18 cellular contexts compared by ENCODE assay signal in the genomic region with DNA sequence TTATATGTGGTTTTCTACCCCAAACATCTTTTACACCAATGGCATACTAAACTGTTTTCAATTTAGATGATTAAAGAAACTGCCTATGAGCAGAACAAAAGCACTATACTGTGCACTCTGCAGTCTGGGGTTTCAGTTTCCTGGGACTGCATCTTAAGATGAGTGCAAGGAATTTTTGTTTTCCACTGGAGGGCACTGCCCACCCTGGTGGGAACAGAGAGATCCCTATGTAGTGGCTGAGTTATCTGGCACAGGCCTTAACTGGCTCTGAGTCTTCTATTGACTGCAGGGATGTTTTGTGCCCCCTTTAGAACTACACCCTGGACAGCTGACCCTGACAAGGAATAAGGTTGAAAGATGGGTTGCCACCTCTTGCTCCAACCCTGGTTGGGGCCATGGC. TPM values are rescaled to one million over a fixed set of nuclear protein-coding genes. Genes with fewer than 3 reads are reported as not detected.
DNase-seq lines count a peak whose midpoint lies in the region; ATAC-seq, FAIRE-seq and TF ChIP-seq lines count a peak whose summit lies in the region.
"Had no signal": no experiment of that assay in that cellular context is flagged by ENCODE, and none has a peak within 500 bp of the region (broad histone marks: within the 10 kb centered on the region; RNA-seq: fewer than 3 reads in every experiment).

No MANE protein-coding gene starts in this region.

- peak overlapping the region; percentile 73; the same call in 1 of the 2 replicates for H3K4me2 ChIP-seq in PC-3 (ENCODE audit: low read length)
- no peak overlapping the region for H3K4me2 ChIP-seq in HepG2 (ENCODE audit: low read depth, low read length)

- ATAC-seq in PC-3 (no peak), HG03565 (IDR thresholded peaks at IDR 0.05; ENCODE audit: unreplicated experiment) (no peak), HG03175 (IDR thresholded peaks at IDR 0.05; ENCODE audit: unreplicated experiment) (no peak), HepG2 (no peak)
- ATAC-seq in CD8-positive, alpha-beta T cell: no peak
- ATAC-seq: activated naive CD8-positive, alpha-beta T cell treated with anti-CD3 and anti-CD28 coated beads, Interleukin-2, amount 50 U/mL, for 24 hours; stimulated activated naive B cell treated with anti-CD40 and anti-IgM and Interleukin-4, amounts not matched to agents 10 μg/mL and 1 μg/mL and 100 μg/mL, for 72 hours had no signal

- BruUV-seq in PC-3 (replicated peaks; lab: Mats Ljungman, UMichigan) (no TSS peak), HepG2 (replicated peaks; lab: Mats Ljungman, UMichigan) (no TSS peak)

- H3K79me2 ChIP-seq in PC-3 (ENCODE audit: low read length) (no peaks in the 10 kb centered on the region), HepG2 (ENCODE audit: insufficient read depth, low read length) (no peaks in the 10 kb centered on the region)

- H4K20me1 ChIP-seq in PC-3 (ENCODE audit: low read length) (no peaks in the 10 kb centered on the region), HepG2 (ENCODE audit: insufficient read depth, low read length) (no peaks in the 10 kb centered on the region)

- intact Hi-C loops in PC-3 (cut with micrococcal nuclease) (loop anchor here (1.0 to 5.0 kb wide), 3 partner anchors 33 to 151 kb away; a partner anchor contains a TSS), esophagus muscularis mucosa (cut with DNase I) (loop anchor here (5.0 to 10.0 kb wide), 2 partner anchors 34 to 408 kb away; no protein-coding TSS in a partner anchor), HepG2 (cut with micrococcal nuclease; ENCODE audit: unreplicated experiment) (no loop called here)
- intact Hi-C loops in CD8-positive, alpha-beta T cell (cut with DNase I, micrococcal nuclease): no loop called here

- TF ChIP-seq EP300 in esophagus muscularis mucosa (IDR thresholded peaks at IDR 0.05) (no peak), HepG2 (IDR thresholded peaks at IDR 0.05; ENCODE audit: low read depth in 2 of 2, low read length in 2 of 2) (no peak), HepG2 (CRISPR knock-in tag; IDR thresholded peaks at IDR 0.05; ENCODE audit: borderline replicate concordance) (no peak)

- TF ChIP-seq POLR2A in esophagus muscularis mucosa (IDR thresholded peaks at IDR 0.05; ENCODE audit: low read depth): no peak
- TF ChIP-seq POLR2A in HepG2 (IDR thresholded peaks at IDR 0.05; ENCODE audit: insufficient read depth in 1 of 2, low read depth in 2 of 2, low read length in 2 of 2): no peak

- peak overlapping the region; percentile 82 for H3K27ac ChIP-seq in PC-3 (ENCODE audit: low read length)
- peak overlapping the region; percentile 53 to 71 (median 66) for H3K27ac ChIP-seq in esophagus muscularis mucosa (replicated peaks in 1 of 4)
- no peak overlapping the region for H3K27ac ChIP-seq in CD8-positive, alpha-beta T cell (ENCODE audit: low read depth, low read length)
- no peak overlapping the region for H3K27ac ChIP-seq in HepG2 (ENCODE audit: extremely low read length, insufficient read depth, low read length)

- H3K27ac Mint-ChIP-seq in CD8-positive, alpha-beta T cell: no peak overlapping the region
- H3K27ac Mint-ChIP-seq: activated naive CD8-positive, alpha-beta T cell treated with anti-CD3 and anti-CD28 coated beads, Interleukin-2, amount 50 U/mL, for 24 hours; stimulated activated naive B cell treated with anti-CD40 and anti-IgM and Interleukin-4, amounts not matched to agents 10 μg/mL and 1 μg/mL and 100 μg/mL, for 72 hours had no signal

- H3K9ac ChIP-seq in PC-3 (ENCODE audit: low read length) (no peak overlapping the region), HepG2 (ENCODE audit: insufficient read depth, low read depth, low read length) (no peak overlapping the region)

- TF ChIP-seq CTCF in BE2C (IDR thresholded peaks at IDR 0.05; ENCODE audit: low read depth, low read length) (peak; percentile 25; the same call in 1 of the 2 replicates), PC-3 (conservative IDR thresholded peaks at IDR 0.05; ENCODE audit: low read depth, low read length) (peak; percentile 47; the same call in 1 of the 2 replicates), esophagus muscularis mucosa (IDR thresholded peaks at IDR 0.05) (peak in 2 of 3 experiments; percentile 25 to 32), HepG2 (CRISPR knock-in tag; IDR thresholded peaks at IDR 0.05) (no peak)
- TF ChIP-seq CTCF in CD8-positive, alpha-beta T cell (IDR thresholded peaks at IDR 0.05): no peak

- in situ Hi-C loops in HepG2 (cut with HindIII; ENCODE audit: extremely low pct_ligation_motif_present, low pct_unique_long_range_greater_than_20kb): loop anchor here (5.0 kb wide), 2 partner anchors 51 to 261 kb away; no protein-coding TSS in a partner anchor

- H3K4me3 ChIP-seq in BE2C (ENCODE audit: low read depth, low read length) (no peak overlapping the region), PC-3 (ENCODE audit: low read length) (no peak overlapping the region), esophagus muscularis mucosa (no peak overlapping the region), HepG2 (replicated peaks in 1 of 3; ENCODE audit: insufficient read depth in 1 of 3, low read depth in 2 of 3, low read length in 3 of 3) (no peak overlapping the region)
- no peak overlapping the region for H3K4me3 ChIP-seq in CD8-positive, alpha-beta T cell (ENCODE audit: low read depth, low read length)

- no peaks in the 10 kb centered on the region for H3K27me3 ChIP-seq in BE2C
- H3K27me3 ChIP-seq in PC-3 (ENCODE audit: low read length): no peaks in the 10 kb centered on the region
- no peaks in the 10 kb centered on the region for H3K27me3 ChIP-seq in esophagus muscularis mucosa
- H3K27me3 ChIP-seq in CD8-positive, alpha-beta T cell (ENCODE audit: insufficient read depth, low read length): no peaks in the 10 kb centered on the region
- peaks cover 0 to 4% of the 10 kb centered on the region in 2 experiments; a peak in 1 of 5 replicates for H3K27me3 ChIP-seq in HepG2 (ENCODE audit: control insufficient read depth in 1 of 2, insufficient read depth in 2 of 2, low read length in 2 of 2)

- CTCF ChIA-PET in PC-3 (lab: Charles Lee): interaction anchor here (0.6 to 2.4 kb wide), 2 partner anchors 69 to 260 kb away, joined by 3 to 7 read pairs; no protein-coding TSS in a partner anchor
- CTCF ChIA-PET in CD8-positive, alpha-beta T cell (lab: Charles Lee): interaction anchor here (1.2 to 12.0 kb wide), 6 partner anchors 51 to 375 kb away, joined by 3 to 313 read pairs (median 34); a partner anchor contains a TSS
- CTCF ChIA-PET in HepG2 (lab: Yijun Ruan, JAX; ENCODE audit: low intra/inter-chr PET ratio, low total read pairs): no interaction called here

- no peaks in the 10 kb centered on the region for H3F3A ChIP-seq in PC-3 (ENCODE audit: low read length, unreplicated experiment)

- H3K4me3 Mint-ChIP-seq in CD8-positive, alpha-beta T cell: no peak overlapping the region
- H3K4me3 Mint-ChIP-seq: activated naive CD8-positive, alpha-beta T cell treated with anti-CD3 and anti-CD28 coated beads, Interleukin-2, amount 50 U/mL, for 24 hours; CD8-positive, alpha-beta memory T cell; stimulated activated naive B cell treated with anti-CD40 and anti-IgM and Interleukin-4, amounts not matched to agents 10 μg/mL and 1 μg/mL and 100 μg/mL, for 72 hours had no signal

- H3K9me2 ChIP-seq in PC-3 (replicated peaks; ENCODE audit: low read length): no peaks in the 10 kb centered on the region

- no peaks in the 10 kb centered on the region for H3K4me1 Mint-ChIP-seq in CD8-positive, alpha-beta T cell (ENCODE audit: low read depth)
- H3K4me1 Mint-ChIP-seq: activated naive CD8-positive, alpha-beta T cell treated with anti-CD3 and anti-CD28 coated beads, Interleukin-2, amount 50 U/mL, for 24 hours; CD8-positive, alpha-beta memory T cell; stimulated activated naive B cell treated with anti-CD40 and anti-IgM and Interleukin-4, amounts not matched to agents 10 μg/mL and 1 μg/mL and 100 μg/mL, for 72 hours had no signal

- POLR2A ChIA-PET in PC-3 (lab: Charles Lee; ENCODE audit: unreplicated experiment): interaction anchor here (0.6 kb wide), 1 partner anchor 14 kb away, joined by 5 read pairs; no protein-coding TSS in a partner anchor
- POLR2A ChIA-PET in CD8-positive, alpha-beta T cell (lab: Charles Lee): no interaction called here
- POLR2A ChIA-PET in HepG2 (lab: Yijun Ruan, JAX): no interaction called here

- H2AFZ ChIP-seq in PC-3 (ENCODE audit: low read length) (no peak overlapping the region), HepG2 (ENCODE audit: low read length) (no peak overlapping the region)

- H3K27me3 Mint-ChIP-seq in CD8-positive, alpha-beta T cell (ENCODE audit: low read depth): no peaks in the 10 kb centered on the region
- H3K27me3 Mint-ChIP-seq: activated naive CD8-positive, alpha-beta T cell treated with anti-CD3 and anti-CD28 coated beads, Interleukin-2, amount 50 U/mL, for 24 hours had no signal

- no peaks in the 10 kb centered on the region for H3K36me3 Mint-ChIP-seq in CD8-positive, alpha-beta T cell
- H3K36me3 Mint-ChIP-seq: CD8-positive, alpha-beta memory T cell; stimulated activated naive B cell treated with anti-CD40 and anti-IgM and Interleukin-4, amounts not matched to agents 10 μg/mL and 1 μg/mL and 100 μg/mL, for 72 hours had no signal

- DNase-seq in BE2C: no peak
- DNase-seq in PC-3: peak; percentile 19
- DNase-seq in esophagus muscularis mucosa (ENCODE audit: extremely low spot score): no peak
- peak; percentile 23 for DNase-seq in pons (ENCODE audit: low spot score)
- DNase-seq in CD8-positive, alpha-beta T cell: no peak
- no peak for DNase-seq in HepG2 (ENCODE audit: low spot score)
- DNase-seq: activated naive CD8-positive, alpha-beta T cell treated with anti-CD3 and anti-CD28 coated beads, Interleukin-2, amount 50 U/mL, for 24 hours; CD8-positive, alpha-beta memory T cell; cortex of kidney; NCI-H1092; stimulated activated CD4-positive, alpha-beta T cell treated with anti-CD3 and anti-CD28 coated beads, Interleukin-4, amount 100 ng/mL, for 4 hours; stimulated activated naive B cell treated with anti-CD40 and anti-IgM and Interleukin-4, amounts not matched to agents 10 μg/mL and 1 μg/mL and 100 μg/mL, for 72 hours; SW 1271 had no signal

- H3K36me3 ChIP-seq in BE2C (no peaks in the 10 kb centered on the region), PC-3 (ENCODE audit: low read depth, low read length) (no peaks in the 10 kb centered on the region; the same call in 1 of the 2 replicates), esophagus muscularis mucosa (no peaks in the 10 kb centered on the region), HepG2 (replicated peaks in 1 of 2; ENCODE audit: control insufficient read depth in 1 of 2, insufficient read depth in 2 of 2, low read length in 2 of 2) (no peaks in the 10 kb centered on the region)
- H3K36me3 ChIP-seq in CD8-positive, alpha-beta T cell (ENCODE audit: insufficient read depth, low read length): no peaks in the 10 kb centered on the region

- no peaks in the 10 kb centered on the region for H3K9me3 ChIP-seq in BE2C
- no peaks in the 10 kb centered on the region for H3K9me3 ChIP-seq in PC-3 (ENCODE audit: low read length)
- H3K9me3 ChIP-seq in esophagus muscularis mucosa: no peaks in the 10 kb centered on the region
- H3K9me3 ChIP-seq in CD8-positive, alpha-beta T cell (ENCODE audit: low read length): no peaks in the 10 kb centered on the region
- no peaks in the 10 kb centered on the region for H3K9me3 ChIP-seq in HepG2 (ENCODE audit: low read length)

- TF ChIP-seq RAD21 in HepG2 (CRISPR knock-in tag; IDR thresholded peaks at IDR 0.05): no peak

- no peak for FAIRE-seq in HepG2 (lab: Jason Lieb, UNC)

- H3K9me3 Mint-ChIP-seq in CD8-positive, alpha-beta T cell: no peaks in the 10 kb centered on the region
- H3K9me3 Mint-ChIP-seq: activated naive CD8-positive, alpha-beta T cell treated with anti-CD3 and anti-CD28 coated beads, Interleukin-2, amount 50 U/mL, for 24 hours; CD8-positive, alpha-beta memory T cell; stimulated activated naive B cell treated with anti-CD40 and anti-IgM and Interleukin-4, amounts not matched to agents 10 μg/mL and 1 μg/mL and 100 μg/mL, for 72 hours had no signal

- H3K4me1 ChIP-seq in BE2C (no peaks in the 10 kb centered on the region), PC-3 (ENCODE audit: insufficient read depth, low read length) (peaks cover 29% of the 10 kb centered on the region), esophagus muscularis mucosa (peaks cover 5 to 50% (median 47%) of the 10 kb centered on the region in 4 donors), HepG2 (ENCODE audit: insufficient read depth, low read length) (0 out of 2 replicates have a peak, but pooled peaks cover 7% of the 10 kb centered on the region)
- no peaks in the 10 kb centered on the region for H3K4me1 ChIP-seq in CD8-positive, alpha-beta T cell (ENCODE audit: insufficient read depth, low read length)

RNA-seq across cellular contexts. Expression of a gene that starts 12.0 kb away (rescaled TPM):
- polyA plus RNA-seq in BE2C (2012; ENCODE audit: insufficient read depth, insufficient read length, low read depth): 2.2 TPM
- total RNA-seq in PC-3 (2014; rRNA removed) (not detected in 2 replicates), esophagus muscularis mucosa (not detected), HepG2 (2016; rRNA removed; fragmentation: Illumina TruSeq; extraction: Trizol) (not detected in 2 replicates)
- not detected for total RNA-seq in CD8-positive, alpha-beta T cell
- total RNA-seq in HepG2 (2016; cell fraction: cytosol; rRNA removed; fragmentation: Illumina TruSeq; extraction: Trizol; ENCODE audit: low read depth): not detected in 2 replicates
- not detected in 2 replicates for total RNA-seq in HepG2 (2016; cell fraction: insoluble cytoplasmic fraction; rRNA removed; fragmentation: Illumina TruSeq; extraction: Trizol)
- total RNA-seq in HepG2 (2016; cell fraction: membrane; rRNA removed; fragmentation: Illumina TruSeq; extraction: Trizol): not detected in 2 replicates
- not detected in 2 replicates for total RNA-seq in HepG2 (2016; cell fraction: nucleus; rRNA removed; fragmentation: Illumina TruSeq; extraction: Trizol)
- 0.07 TPM in 1 of 2 replicates, not detected in the other for polyA plus RNA-seq in HepG2 (2011; rRNA removed)
- not detected in 2 replicates for polyA plus RNA-seq in HepG2 (2011; cell fraction: cytosol; rRNA removed)
- polyA plus RNA-seq in HepG2 (2011; cell fraction: nucleus; rRNA removed): not detected in 2 replicates
- polyA plus RNA-seq in HepG2 (2012): not detected in 2 replicates
- not detected in 2 replicates for polyA plus RNA-seq in HepG2 (2016; cell fraction: cytosol; fragmentation: Illumina TruSeq; extraction: Trizol; ENCODE audit: low read depth)
- polyA plus RNA-seq in HepG2 (2016; cell fraction: insoluble cytoplasmic fraction; fragmentation: Illumina TruSeq; extraction: Trizol; ENCODE audit: low read depth): not detected in 2 replicates
- not detected in 2 replicates for polyA plus RNA-seq in HepG2 (2016; cell fraction: membrane; fragmentation: Illumina TruSeq; extraction: Trizol; ENCODE audit: low read depth)
- polyA plus RNA-seq in HepG2 (2016; cell fraction: nucleus; fragmentation: Illumina TruSeq; extraction: Trizol; ENCODE audit: insufficient read depth, low read depth): not detected in 2 replicates
- not detected in 2 replicates for polyA minus RNA-seq in HepG2 (2011; rRNA and poly(A)+ RNA removed; ENCODE audit: low replicate concordance)
- not detected in 2 replicates for polyA minus RNA-seq in HepG2 (2011; cell fraction: cytosol; rRNA and poly(A)+ RNA removed)
- polyA minus RNA-seq in HepG2 (2011; cell fraction: nucleus; rRNA and poly(A)+ RNA removed): not detected in 2 replicates
- total RNA-seq: CD8-positive, alpha-beta memory T cell; glomerular endothelial cell; myocyte; renal cortical epithelial cell had no signal
- polyA plus RNA-seq: CD8-positive, alpha-beta memory T cell had no signal

RNA-seq across cellular contexts. Expression of a gene that starts 55.5 kb away (rescaled TPM):
- polyA plus RNA-seq in BE2C (2012; ENCODE audit: insufficient read depth, insufficient read length, low read depth): 378 TPM
- total RNA-seq in PC-3 (2014; rRNA removed) (143 and 147 TPM in 2 replicates), esophagus muscularis mucosa (100 to 1,000 TPM in 1 of 4 donors, 10 to 100 TPM in 3; 59.9 to 113 (median 71.0) TPM), HepG2 (2016; rRNA removed; fragmentation: Illumina TruSeq; extraction: Trizol) (96.7 and 152 TPM in 2 replicates)
- total RNA-seq in CD8-positive, alpha-beta T cell: 100 to 1,000 TPM; 106 to 109 TPM
- total RNA-seq in HepG2 (2016; cell fraction: cytosol; rRNA removed; fragmentation: Illumina TruSeq; extraction: Trizol; ENCODE audit: low read depth): 61.9 and 65.5 TPM in 2 replicates
- total RNA-seq in HepG2 (2016; cell fraction: insoluble cytoplasmic fraction; rRNA removed; fragmentation: Illumina TruSeq; extraction: Trizol): 105 and 145 TPM in 2 replicates
- total RNA-seq in HepG2 (2016; cell fraction: membrane; rRNA removed; fragmentation: Illumina TruSeq; extraction: Trizol): 96.4 and 97.4 TPM in 2 replicates
- total RNA-seq in HepG2 (2016; cell fraction: nucleus; rRNA removed; fragmentation: Illumina TruSeq; extraction: Trizol): 46.3 and 47.2 TPM in 2 replicates
- polyA plus RNA-seq in HepG2 (2011; rRNA removed): 346 and 400 TPM in 2 replicates
- polyA plus RNA-seq in HepG2 (2011; cell fraction: cytosol; rRNA removed): 412 and 427 TPM in 2 replicates
- 90.6 and 96.5 TPM in 2 replicates for polyA plus RNA-seq in HepG2 (2011; cell fraction: nucleus; rRNA removed)
- 204 and 237 TPM in 2 replicates for polyA plus RNA-seq in HepG2 (2012)
- polyA plus RNA-seq in HepG2 (2016; cell fraction: cytosol; fragmentation: Illumina TruSeq; extraction: Trizol; ENCODE audit: low read depth): 107 and 129 TPM in 2 replicates
- polyA plus RNA-seq in HepG2 (2016; cell fraction: insoluble cytoplasmic fraction; fragmentation: Illumina TruSeq; extraction: Trizol; ENCODE audit: low read depth): 246 and 265 TPM in 2 replicates
- polyA plus RNA-seq in HepG2 (2016; cell fraction: membrane; fragmentation: Illumina TruSeq; extraction: Trizol; ENCODE audit: low read depth): 142 and 171 TPM in 2 replicates
- 118 and 126 TPM in 2 replicates for polyA plus RNA-seq in HepG2 (2016; cell fraction: nucleus; fragmentation: Illumina TruSeq; extraction: Trizol; ENCODE audit: insufficient read depth, low read depth)
- 90.1 and 139 TPM in 2 replicates for polyA minus RNA-seq in HepG2 (2011; rRNA and poly(A)+ RNA removed; ENCODE audit: low replicate concordance)
- polyA minus RNA-seq in HepG2 (2011; cell fraction: cytosol; rRNA and poly(A)+ RNA removed): 38.0 and 45.5 TPM in 2 replicates
- polyA minus RNA-seq in HepG2 (2011; cell fraction: nucleus; rRNA and poly(A)+ RNA removed): 36.7 and 44.5 TPM in 2 replicates

RNA-seq across cellular contexts. Expression of a gene that starts 56.0 kb away (rescaled TPM):
- polyA plus RNA-seq in BE2C (2012; ENCODE audit: insufficient read depth, insufficient read length, low read depth): not detected
- not detected in 2 replicates for total RNA-seq in PC-3 (2014; rRNA removed)
- total RNA-seq in esophagus muscularis mucosa: under 1 TPM in 1 of 4 donors, not detected in 3; 0.23 TPM
- not detected for total RNA-seq in CD8-positive, alpha-beta T cell
- total RNA-seq in HepG2 (2016; rRNA removed; fragmentation: Illumina TruSeq; extraction: Trizol): not detected in 2 replicates
- not detected in 2 replicates for total RNA-seq in HepG2 (2016; cell fraction: cytosol; rRNA removed; fragmentation: Illumina TruSeq; extraction: Trizol; ENCODE audit: low read depth)
- not detected in 2 replicates for total RNA-seq in HepG2 (2016; cell fraction: insoluble cytoplasmic fraction; rRNA removed; fragmentation: Illumina TruSeq; extraction: Trizol)
- total RNA-seq in HepG2 (2016; cell fraction: membrane; rRNA removed; fragmentation: Illumina TruSeq; extraction: Trizol): not detected in 2 replicates
- not detected in 2 replicates for total RNA-seq in HepG2 (2016; cell fraction: nucleus; rRNA removed; fragmentation: Illumina TruSeq; extraction: Trizol)
- polyA plus RNA-seq in HepG2 (2011; rRNA removed): not detected in 2 replicates
- not detected in 2 replicates for polyA plus RNA-seq in HepG2 (2011; cell fraction: cytosol; rRNA removed)
- polyA plus RNA-seq in HepG2 (2011; cell fraction: nucleus; rRNA removed): not detected in 2 replicates
- not detected in 2 replicates for polyA plus RNA-seq in HepG2 (2012)
- not detected in 2 replicates for polyA plus RNA-seq in HepG2 (2016; cell fraction: cytosol; fragmentation: Illumina TruSeq; extraction: Trizol; ENCODE audit: low read depth)
- polyA plus RNA-seq in HepG2 (2016; cell fraction: insoluble cytoplasmic fraction; fragmentation: Illumina TruSeq; extraction: Trizol; ENCODE audit: low read depth): not detected in 2 replicates
- polyA plus RNA-seq in HepG2 (2016; cell fraction: membrane; fragmentation: Illumina TruSeq; extraction: Trizol; ENCODE audit: low read depth): not detected in 2 replicates
- not detected in 2 replicates for polyA plus RNA-seq in HepG2 (2016; cell fraction: nucleus; fragmentation: Illumina TruSeq; extraction: Trizol; ENCODE audit: insufficient read depth, low read depth)
- polyA minus RNA-seq in HepG2 (2011; rRNA and poly(A)+ RNA removed; ENCODE audit: low replicate concordance): 0.19 TPM in 1 of 2 replicates, not detected in the other
- polyA minus RNA-seq in HepG2 (2011; cell fraction: cytosol; rRNA and poly(A)+ RNA removed): not detected in 2 replicates
- not detected in 2 replicates for polyA minus RNA-seq in HepG2 (2011; cell fraction: nucleus; rRNA and poly(A)+ RNA removed)
- total RNA-seq: CD8-positive, alpha-beta memory T cell; glomerular endothelial cell; myocyte; renal cortical epithelial cell had no signal
- polyA plus RNA-seq: CD8-positive, alpha-beta memory T cell had no signal

Comparison
In these comparisons a context has a peak if more than half of its experiments do, and no peak if none do; other contexts are left out.
1. DNase-seq: peak in PC-3 (single experiment) and pons (single experiment); none in BE2C (single experiment), esophagus muscularis mucosa (single experiment), CD8-positive, alpha-beta T cell (0 of 7) and HepG2 (single experiment).
2. CTCF ChIP-seq: peak in BE2C (single experiment), PC-3 (single experiment) and esophagus muscularis mucosa (2 of 3); none in CD8-positive, alpha-beta T cell (single experiment) and HepG2 (single experiment).
3. H3K27ac ChIP-seq: peak in PC-3 (single experiment) and esophagus muscularis mucosa (4 of 4); none in CD8-positive, alpha-beta T cell (single experiment) and HepG2 (single experiment).
4. intact Hi-C loops: an anchor here in PC-3 (1.0 to 5.0 kb wide) and esophagus muscularis mucosa (5.0 to 10.0 kb wide); none called in CD8-positive, alpha-beta T cell and HepG2.